Comparison of ENCODE assay signal across 33 cellular contexts in the genomic region with DNA sequence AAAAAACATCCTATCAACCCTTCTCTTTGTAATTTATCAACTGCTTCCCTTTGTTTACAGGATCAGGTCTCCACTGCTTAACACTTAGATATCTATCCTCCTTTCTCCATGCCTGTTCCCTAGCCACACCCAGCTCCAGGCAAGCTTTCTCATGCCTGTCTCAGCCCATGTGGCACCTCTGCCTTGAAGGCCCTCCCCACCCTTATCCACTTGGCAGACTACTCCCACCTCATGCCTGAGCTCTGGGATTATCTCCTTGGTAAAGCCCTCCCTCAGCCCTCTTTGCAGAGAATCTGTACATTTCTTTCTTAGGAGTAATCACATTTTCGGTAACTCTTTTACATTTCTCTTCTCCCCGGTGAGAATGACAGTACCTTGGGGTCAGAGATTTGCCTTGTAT.
A peak's percentile ranks its signal among the peaks of the same experiment; 100 is the strongest.
DNase-seq lines count a peak whose midpoint lies in the region; ATAC-seq, FAIRE-seq and TF ChIP-seq lines count a peak whose summit lies in the region.
"Had no signal": no experiment of that assay in that cellular context is flagged by ENCODE, and none has a peak within 500 bp of the region (broad histone marks: within the 10 kb centered on the region; RNA-seq: fewer than 3 reads in every experiment).

No MANE protein-coding gene starts in this region.

- WGBS in GM23248 (ENCODE audit: low coverage in 1 of 2, low lambda C conversion rate in 2 of 2, missing lambda C conversion rate in 2 of 2), 2 experiments: 68 to 69% methylated on average over 2 of the region's 2 CpGs

- H3K36me3 ChIP-seq in GM23248 (ENCODE audit: low read depth): no peaks in the 10 kb centered on the region
- no peaks in the 10 kb centered on the region for H3K36me3 ChIP-seq in bronchial epithelial cell (ENCODE audit: control insufficient read depth, insufficient read depth, low read length)
- H3K36me3 ChIP-seq: adrenal gland, colonic mucosa, HAP-1, ovary, right atrium auricular region had no signal

- H3K4me2 ChIP-seq in GM23248 (ENCODE audit: unreplicated experiment): no peak overlapping the region
- H3K4me2 ChIP-seq: smooth muscle cell had no signal

- H3K4me1 ChIP-seq in GM23248 (ENCODE audit: insufficient read depth): peaks cover 7% of the 10 kb centered on the region; the same call in 1 of the 2 replicates
- H3K4me1 ChIP-seq: adrenal gland, colonic mucosa, HAP-1, heart right ventricle, Peyer's patch, right atrium auricular region, transverse colon had no signal

- H3K9me3 ChIP-seq in GM23248 (ENCODE audit: low read depth): no peaks in the 10 kb centered on the region
- H3K9me3 ChIP-seq: adrenal gland, colonic mucosa, HAP-1, heart right ventricle, ovary, Peyer's patch, right atrium auricular region, transverse colon had no signal

- H3K27ac ChIP-seq in GM23248: no peak overlapping the region
- H3K27ac ChIP-seq: adrenal gland, cardiac muscle cell, colonic mucosa, heart right ventricle, ovary, Peyer's patch, right atrium auricular region, transverse colon had no signal

- no peak for FAIRE-seq in bronchial epithelial cell (lab: Jason Lieb, UNC)
- FAIRE-seq: G401.6 had no signal

- no peaks in the 10 kb centered on the region for H3F3A ChIP-seq in GM23248 (ENCODE audit: insufficient read depth)

- H4K20me1 ChIP-seq in GM23248 (ENCODE audit: insufficient read depth): no peaks in the 10 kb centered on the region

- no peak overlapping the region for H3K4me3 Mint-ChIP-seq in nephron
- H3K4me3 Mint-ChIP-seq: activated CD8-positive, alpha-beta memory T cell treated with anti-CD3 and anti-CD28 coated beads, Interleukin-2, amount 10 ng/mL, durations not matched to agents 7 days and 5 days; naive thymus-derived CD8-positive, alpha-beta T cell had no signal

- no peaks in the 10 kb centered on the region for H3K4me1 Mint-ChIP-seq in nephron
- H3K4me1 Mint-ChIP-seq: naive thymus-derived CD8-positive, alpha-beta T cell had no signal

- DNase-seq in GM23248 (peak; percentile 22), NCI-H226 (peak; percentile 92), bronchial epithelial cell (ENCODE audit: low read depth) (peak; percentile 37), inferior parietal cortex (ENCODE audit: extremely low spot score) (no peak)
- DNase-seq: activated CD8-positive, alpha-beta memory T cell treated with anti-CD3 and anti-CD28 coated beads, Interleukin-2, amount 10 ng/mL, durations not matched to agents 7 days and 5 days; activated naive CD4-positive, alpha-beta T cell treated with Interleukin-2 at 50 U/mL for 16 hours; activated T-cell treated with anti-CD3 and anti-CD28 coated beads, Interleukin-2, amount 50 U/mL, for 48 hours; adrenal gland; colonic mucosa; effector memory CD4-positive, alpha-beta T cell; foreskin melanocyte; heart right ventricle; KBM-7; midbrain; naive thymus-derived CD8-positive, alpha-beta T cell; NCI-H1436 treated with DMSO at 0.1 percent for 48 hours; NCI-H2107; NCI-H526 treated with DMSO at 0.1 percent for 48 hours; ovary; Peyer's patch; stimulated activated CD4-positive, alpha-beta T cell treated with anti-CD3 and anti-CD28 coated beads, Interleukin-1b, Interleukin-23, amount 100 ng/mL, for 48 hours; SW 1271; T-helper 9 cell; transverse colon had no signal

- no peak overlapping the region for H3K4me3 ChIP-seq in GM23248
- no peak overlapping the region for H3K4me3 ChIP-seq in bronchial epithelial cell (ENCODE audit: low read depth, low read length)
- H3K4me3 ChIP-seq: adrenal gland, cardiac muscle cell, colonic mucosa, HAP-1, heart right ventricle, ovary, Peyer's patch, right atrium auricular region, smooth muscle cell, transverse colon had no signal

- H3K27me3 ChIP-seq in GM23248 (replicated peaks; ENCODE audit: insufficient read depth): no peaks in the 10 kb centered on the region
- H3K27me3 ChIP-seq in bronchial epithelial cell (ENCODE audit: control insufficient read depth, insufficient read depth, low read length): no peaks in the 10 kb centered on the region
- H3K27me3 ChIP-seq: adrenal gland, cardiac muscle cell, colonic mucosa, heart right ventricle, ovary, Peyer's patch, right atrium auricular region, transverse colon had no signal

- no peaks in the 10 kb centered on the region for H3K27me3 Mint-ChIP-seq in nephron (ENCODE audit: low read depth)
- H3K27me3 Mint-ChIP-seq: activated CD8-positive, alpha-beta memory T cell treated with anti-CD3 and anti-CD28 coated beads, Interleukin-2, amount 10 ng/mL, durations not matched to agents 7 days and 5 days; naive thymus-derived CD8-positive, alpha-beta T cell had no signal

- H3K9me2 ChIP-seq in GM23248 (ENCODE audit: insufficient read depth): no peaks in the 10 kb centered on the region

- H3K9ac ChIP-seq in GM23248: no peak overlapping the region

- no peak overlapping the region for H2AFZ ChIP-seq in GM23248

- peaks cover 53% of the 10 kb centered on the region for H3K36me3 Mint-ChIP-seq in nephron (ENCODE audit: low read depth)

- TF ChIP-seq CTCF in bronchial epithelial cell (IDR thresholded peaks at IDR 0.05; ENCODE audit: insufficient read depth, low read length, severe bottlenecking) (no peak), nephron (IDR thresholded peaks at IDR 0.05; ENCODE audit: unreplicated experiment in 3 of 3) (no peak)

- in situ Hi-C loops in GM23248 (cut with MboI): no loop called here

- peak overlapping the region in 2 of 3 experiments; percentile 26 to 34 for H3K27ac Mint-ChIP-seq in nephron
- H3K27ac Mint-ChIP-seq: activated CD8-positive, alpha-beta memory T cell treated with anti-CD3 and anti-CD28 coated beads, Interleukin-2, amount 10 ng/mL, durations not matched to agents 7 days and 5 days had no signal

- ATAC-seq in HG02610 (IDR thresholded peaks at IDR 0.05; ENCODE audit: unreplicated experiment) (no peak), HG02840 (IDR thresholded peaks at IDR 0.05; ENCODE audit: low FRiP score, unreplicated experiment) (no peak)
- ATAC-seq: activated CD8-positive, alpha-beta memory T cell treated with anti-CD3 and anti-CD28 coated beads, Interleukin-2, amount 10 ng/mL, durations not matched to agents 7 days and 5 days; heart right ventricle; left lobe of liver; naive thymus-derived CD8-positive, alpha-beta T cell had no signal

- no peaks in the 10 kb centered on the region for H3K9me3 Mint-ChIP-seq in nephron
- H3K9me3 Mint-ChIP-seq: naive thymus-derived CD8-positive, alpha-beta T cell had no signal

- H3K79me2 ChIP-seq in GM23248 (ENCODE audit: insufficient read depth): no peaks in the 10 kb centered on the region
